2 cellular contexts compared by ENCODE assay signal in the genomic region with DNA sequence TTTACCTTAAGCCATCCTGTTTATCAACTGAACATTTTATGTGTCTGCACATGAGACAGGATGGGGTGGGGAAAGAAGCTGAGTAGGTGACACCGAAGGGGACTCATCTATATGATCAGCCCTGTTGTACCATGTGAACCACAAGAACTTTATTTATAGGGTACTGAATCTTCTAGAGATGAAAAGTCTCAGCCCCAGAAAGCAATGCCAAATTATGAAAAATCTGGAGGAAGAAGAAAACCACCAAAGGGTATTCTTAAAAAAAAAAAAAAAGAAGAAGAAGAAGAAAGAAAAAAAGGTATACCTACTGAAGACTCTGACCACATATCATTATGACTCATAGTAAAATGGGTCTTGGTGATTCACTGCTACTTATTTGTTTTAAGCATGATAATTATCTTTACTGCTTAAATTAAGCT.
TF ChIP-seq lines count a peak whose summit lies in the region.

No MANE protein-coding gene starts in this region.

TF ChIP-seq in K562, 482 proteins besides CTCF, POLR2A, EP300 and RAD21 (continued from another document and continues in another):
- TF ChIP-seq, protein P1, sequence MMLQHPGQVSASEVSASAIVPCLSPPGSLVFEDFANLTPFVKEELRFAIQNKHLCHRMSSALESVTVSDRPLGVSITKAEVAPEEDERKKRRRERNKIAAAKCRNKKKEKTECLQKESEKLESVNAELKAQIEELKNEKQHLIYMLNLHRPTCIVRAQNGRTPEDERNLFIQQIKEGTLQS (IDR thresholded peaks at IDR 0.05), result peak; percentile 89
- TF ChIP-seq, protein P1 (CRISPR knock-in tag; conservative IDR thresholded peaks at IDR 0.05), result no peak
- TF ChIP-seq, protein P2, sequence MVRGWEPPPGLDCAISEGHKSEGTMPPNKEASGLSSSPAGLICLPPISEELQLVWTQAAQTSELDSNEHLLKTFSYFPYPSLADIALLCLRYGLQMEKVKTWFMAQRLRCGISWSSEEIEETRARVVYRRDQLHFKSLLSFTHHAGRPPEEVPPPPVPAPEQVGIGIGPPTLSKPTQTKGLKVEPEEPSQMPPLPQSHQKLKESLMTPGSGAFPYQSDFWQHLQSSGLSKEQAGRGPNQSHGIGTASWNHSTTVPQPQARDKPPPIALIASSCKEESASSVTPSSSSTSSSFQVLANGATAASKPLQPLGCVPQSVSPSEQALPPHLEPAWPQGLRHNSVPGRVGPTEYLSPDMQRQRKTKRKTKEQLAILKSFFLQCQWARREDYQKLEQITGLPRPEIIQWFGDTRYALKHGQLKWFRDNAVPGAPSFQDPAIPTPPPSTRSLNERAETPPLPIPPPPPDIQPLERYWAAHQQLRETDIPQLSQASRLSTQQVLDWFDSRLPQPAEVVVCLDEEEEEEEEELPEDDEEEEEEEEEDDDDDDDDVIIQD (CRISPR knock-in tag; IDR thresholded peaks at IDR 0.05), result no peak
- TF ChIP-seq BCL6 (CRISPR knock-in tag; IDR thresholded peaks at IDR 0.05) (no peak), SMARCC2 (IDR thresholded peaks at IDR 0.05; ENCODE audit: low read depth) (peak; percentile 80), FOXP1 (CRISPR knock-in tag; IDR thresholded peaks at IDR 0.05) (no peak), NCOA1 (IDR thresholded peaks at IDR 0.05; ENCODE audit: low read depth) (0 out of 2 replicates have a peak, but pooled peaks have one; percentile 18), FOSL1 (tag; conservative IDR thresholded peaks at IDR 0.05) (peak; percentile 95), RBM22 (IDR thresholded peaks at IDR 0.05; ENCODE audit: low read depth, low read length, poor library complexity, severe bottlenecking) (no peak), SMARCA4 (IDR thresholded peaks at IDR 0.05) (peak; percentile 87), SMC3 (conservative IDR thresholded peaks at IDR 0.05; ENCODE audit: insufficient read depth, low read depth, low read length) (no peak), JUND (IDR thresholded peaks at IDR 0.05; ENCODE audit: borderline replicate concordance, low read depth, low read length) (peak; percentile 89), JUND (tag; IDR thresholded peaks at IDR 0.05; ENCODE audit: borderline replicate concordance, low read depth, low read length) (peak; percentile 73; the same call in 2 of the 3 replicates), JUN (IDR thresholded peaks at IDR 0.05; ENCODE audit: borderline replicate concordance, low read depth, low read length) (peak; percentile 83), JUN (CRISPR knock-in tag; IDR thresholded peaks at IDR 0.05; ENCODE audit: borderline replicate concordance) (no peak), ZEB2 (IDR thresholded peaks at IDR 0.05) (peak; percentile 66; the same call in 1 of the 2 replicates), FOS (IDR thresholded peaks at IDR 0.05; ENCODE audit: extremely low read depth, insufficient read length) (peak; percentile 6), CBFA2T2 (conservative IDR thresholded peaks at IDR 0.05) (no peak), ZNF324 (CRISPR knock-in tag; IDR thresholded peaks at IDR 0.05) (no peak)
- TF ChIP-seq, protein P3, sequence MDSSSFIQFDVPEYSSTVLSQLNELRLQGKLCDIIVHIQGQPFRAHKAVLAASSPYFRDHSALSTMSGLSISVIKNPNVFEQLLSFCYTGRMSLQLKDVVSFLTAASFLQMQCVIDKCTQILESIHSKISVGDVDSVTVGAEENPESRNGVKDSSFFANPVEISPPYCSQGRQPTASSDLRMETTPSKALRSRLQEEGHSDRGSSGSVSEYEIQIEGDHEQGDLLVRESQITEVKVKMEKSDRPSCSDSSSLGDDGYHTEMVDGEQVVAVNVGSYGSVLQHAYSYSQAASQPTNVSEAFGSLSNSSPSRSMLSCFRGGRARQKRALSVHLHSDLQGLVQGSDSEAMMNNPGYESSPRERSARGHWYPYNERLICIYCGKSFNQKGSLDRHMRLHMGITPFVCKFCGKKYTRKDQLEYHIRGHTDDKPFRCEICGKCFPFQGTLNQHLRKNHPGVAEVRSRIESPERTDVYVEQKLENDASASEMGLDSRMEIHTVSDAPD (CRISPR knock-in tag; IDR thresholded peaks at IDR 0.05), result no peak
- TF ChIP-seq, protein P4, sequence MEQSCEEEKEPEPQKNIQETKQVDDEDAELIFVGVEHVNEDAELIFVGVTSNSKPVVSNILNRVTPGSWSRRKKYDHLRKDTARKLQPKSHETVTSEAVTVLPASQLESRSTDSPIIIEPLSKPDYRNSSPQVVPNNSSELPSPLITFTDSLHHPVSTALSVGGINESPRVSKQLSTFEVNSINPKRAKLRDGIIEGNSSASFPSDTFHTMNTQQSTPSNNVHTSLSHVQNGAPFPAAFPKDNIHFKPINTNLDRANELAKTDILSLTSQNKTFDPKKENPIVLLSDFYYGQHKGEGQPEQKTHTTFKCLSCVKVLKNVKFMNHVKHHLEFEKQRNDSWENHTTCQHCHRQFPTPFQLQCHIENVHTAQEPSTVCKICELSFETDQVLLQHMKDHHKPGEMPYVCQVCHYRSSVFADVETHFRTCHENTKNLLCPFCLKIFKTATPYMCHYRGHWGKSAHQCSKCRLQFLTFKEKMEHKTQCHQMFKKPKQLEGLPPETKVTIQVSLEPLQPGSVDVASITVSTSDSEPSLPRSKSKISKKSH (CRISPR knock-in tag; IDR thresholded peaks at IDR 0.05), result no peak
- TF ChIP-seq, protein P5, sequence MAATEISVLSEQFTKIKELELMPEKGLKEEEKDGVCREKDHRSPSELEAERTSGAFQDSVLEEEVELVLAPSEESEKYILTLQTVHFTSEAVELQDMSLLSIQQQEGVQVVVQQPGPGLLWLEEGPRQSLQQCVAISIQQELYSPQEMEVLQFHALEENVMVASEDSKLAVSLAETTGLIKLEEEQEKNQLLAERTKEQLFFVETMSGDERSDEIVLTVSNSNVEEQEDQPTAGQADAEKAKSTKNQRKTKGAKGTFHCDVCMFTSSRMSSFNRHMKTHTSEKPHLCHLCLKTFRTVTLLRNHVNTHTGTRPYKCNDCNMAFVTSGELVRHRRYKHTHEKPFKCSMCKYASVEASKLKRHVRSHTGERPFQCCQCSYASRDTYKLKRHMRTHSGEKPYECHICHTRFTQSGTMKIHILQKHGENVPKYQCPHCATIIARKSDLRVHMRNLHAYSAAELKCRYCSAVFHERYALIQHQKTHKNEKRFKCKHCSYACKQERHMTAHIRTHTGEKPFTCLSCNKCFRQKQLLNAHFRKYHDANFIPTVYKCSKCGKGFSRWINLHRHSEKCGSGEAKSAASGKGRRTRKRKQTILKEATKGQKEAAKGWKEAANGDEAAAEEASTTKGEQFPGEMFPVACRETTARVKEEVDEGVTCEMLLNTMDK (IDR thresholded peaks at IDR 0.05; ENCODE audit: borderline replicate concordance, insufficient read depth, low read depth, low read length, poor library complexity, severe bottlenecking), result no peak

TF ChIP-seq in HEK293T, 16 proteins besides CTCF, POLR2A, EP300 and RAD21 (continued from another document):
- TF ChIP-seq, protein P6, sequence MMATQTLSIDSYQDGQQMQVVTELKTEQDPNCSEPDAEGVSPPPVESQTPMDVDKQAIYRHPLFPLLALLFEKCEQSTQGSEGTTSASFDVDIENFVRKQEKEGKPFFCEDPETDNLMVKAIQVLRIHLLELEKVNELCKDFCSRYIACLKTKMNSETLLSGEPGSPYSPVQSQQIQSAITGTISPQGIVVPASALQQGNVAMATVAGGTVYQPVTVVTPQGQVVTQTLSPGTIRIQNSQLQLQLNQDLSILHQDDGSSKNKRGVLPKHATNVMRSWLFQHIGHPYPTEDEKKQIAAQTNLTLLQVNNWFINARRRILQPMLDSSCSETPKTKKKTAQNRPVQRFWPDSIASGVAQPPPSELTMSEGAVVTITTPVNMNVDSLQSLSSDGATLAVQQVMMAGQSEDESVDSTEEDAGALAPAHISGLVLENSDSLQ (IDR thresholded peaks at IDR 0.05), result no peak
- no peak for TF ChIP-seq FOXK2 (IDR thresholded peaks at IDR 0.05)
- TF ChIP-seq ELF4 (IDR thresholded peaks at IDR 0.05), result no peak
